ENCODE assay signal across 8 cellular contexts in the genomic region with DNA sequence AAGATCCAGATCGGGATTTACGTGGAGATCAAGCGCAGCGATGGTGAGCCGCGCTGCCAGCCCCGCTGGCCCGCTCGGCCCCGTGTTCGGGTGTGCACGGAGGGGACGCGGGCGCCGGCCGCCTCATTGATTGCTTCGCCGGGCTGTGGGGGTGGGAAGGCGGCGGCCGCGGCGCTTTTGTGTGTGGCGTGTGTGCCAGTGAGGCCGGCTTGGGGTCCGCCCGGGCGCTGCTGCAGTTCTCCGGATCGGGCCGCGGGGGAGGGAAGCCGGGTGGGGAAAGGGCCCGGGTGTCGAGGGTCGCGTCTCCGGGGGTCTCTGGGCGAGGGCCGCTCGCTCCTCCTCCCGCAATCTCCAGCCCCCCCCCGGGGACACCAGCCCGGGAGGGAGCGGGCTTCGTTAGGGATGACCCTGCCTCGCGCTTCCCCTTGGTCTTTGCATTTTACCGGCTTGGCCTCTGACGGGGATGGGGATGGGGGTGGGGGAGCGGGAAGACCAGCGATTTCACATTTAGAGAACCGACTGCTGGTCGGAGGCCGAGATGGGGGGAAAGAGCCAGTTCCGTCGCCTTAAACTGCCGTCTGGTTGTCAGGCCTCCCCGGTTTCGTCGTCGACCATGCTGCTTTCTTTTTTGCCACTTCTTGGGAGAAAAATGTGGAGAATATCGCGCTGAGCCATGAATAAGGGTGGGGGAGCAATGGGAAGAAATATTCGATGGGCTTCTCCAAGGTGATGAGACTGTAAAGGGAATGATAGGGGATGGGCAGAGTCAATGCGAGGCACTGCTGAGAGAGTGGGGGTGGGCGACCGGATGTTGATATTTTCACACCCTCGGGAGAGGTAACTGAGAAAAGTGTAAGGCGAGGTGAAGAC. TPM values are rescaled to one million over a fixed set of nuclear protein-coding genes. Genes with fewer than 3 reads are reported as not detected.
DNase-seq lines count a peak whose midpoint lies in the region; ATAC-seq, FAIRE-seq and TF ChIP-seq lines count a peak whose summit lies in the region.

No MANE protein-coding gene starts in this region.

- H4K20me1 ChIP-seq in DND-41 (ENCODE audit: insufficient read depth, low read length): peaks cover 41% of the 10 kb centered on the region

- DNase-seq in DND-41 (peak; percentile 71), T-helper 9 cell (peak; percentile 41), body of pancreas (peak; percentile 29 to 41 (median 34)), small intestine (peak; percentile 40), NCI-H1105 (lab: John Stamatoyannopoulos, UW) (no peak)

- peaks cover 60% of the 10 kb centered on the region for H3K79me2 ChIP-seq in DND-41 (ENCODE audit: insufficient read depth, low read length)

- WGBS in body of pancreas, 2 donors: 0 to 1% methylated on average over 34 to 68 of the region's 71 CpGs
- 0 to 1% (median 0%) methylated on average over 60 to 71 of the region's 71 CpGs for WGBS in small intestine, 3 donors

- TF ChIP-seq POLR2A in body of pancreas (IDR thresholded peaks at IDR 0.05): no peak

- H3K36me3 ChIP-seq in DND-41 (ENCODE audit: insufficient read depth, low read length) (peaks cover 18% of the 10 kb centered on the region), HUES6 (ENCODE audit: control insufficient read depth, insufficient read depth, low read length) (peaks cover 4% of the 10 kb centered on the region; the same call in 1 of the 2 replicates), body of pancreas (replicated peaks in 1 of 2; ENCODE audit: insufficient read depth in 1 of 2, low read depth in 2 of 2) (no peaks in the 10 kb centered on the region), iPS-20b (ENCODE audit: insufficient read depth, low read depth, low read length) (peaks cover 15% of the 10 kb centered on the region; the same call in 1 of the 2 replicates), small intestine (ENCODE audit: control insufficient read depth in 2 of 2, insufficient read depth in 2 of 2, low read length in 2 of 2) (no peaks in the 10 kb centered on the region)

- H3K27me3 ChIP-seq in DND-41 (ENCODE audit: insufficient read depth, low read length, poor library complexity) (no peaks in the 10 kb centered on the region), HUES6 (ENCODE audit: control insufficient read depth, insufficient read depth, low read length) (no peaks in the 10 kb centered on the region), body of pancreas (no peaks in the 10 kb centered on the region), iPS-20b (ENCODE audit: insufficient read depth, low read length) (no peaks in the 10 kb centered on the region), small intestine (ENCODE audit: control insufficient read depth in 2 of 2, insufficient read depth in 2 of 2, low read length in 2 of 2) (no peaks in the 10 kb centered on the region)

- FAIRE-seq in small intestine (lab: Jason Lieb, UNC): no peak

- TF ChIP-seq CTCF in DND-41 (IDR thresholded peaks at IDR 0.05; ENCODE audit: borderline replicate concordance, extremely low read depth, low read length, poor library complexity, severe bottlenecking): no peak
- TF ChIP-seq CTCF in body of pancreas (IDR thresholded peaks at IDR 0.05): no peak

- peak overlapping the region; percentile 78 for H3K27ac ChIP-seq in DND-41 (ENCODE audit: low read length)
- H3K27ac ChIP-seq in HUES6 (ENCODE audit: low read depth, low read length): peak overlapping the region; percentile 87; the same call in 1 of the 2 replicates
- peak overlapping the region; percentile 74 to 92 (median 89) for H3K27ac ChIP-seq in body of pancreas
- H3K27ac ChIP-seq in iPS-20b (ENCODE audit: low read length): peak overlapping the region; percentile 88
- peak overlapping the region; percentile 90 to 92 for H3K27ac ChIP-seq in small intestine (ENCODE audit: low read depth in 1 of 2, low read length in 1 of 2)

- intact Hi-C loops in body of pancreas (cut with DNase I): no loop called here

- H3K9me3 ChIP-seq in DND-41 (ENCODE audit: insufficient read depth, low read length, severe bottlenecking): no peaks in the 10 kb centered on the region
- H3K9me3 ChIP-seq in HUES6 (ENCODE audit: control insufficient read depth, insufficient read depth, low read depth, low read length): no peaks in the 10 kb centered on the region
- no peaks in the 10 kb centered on the region for H3K9me3 ChIP-seq in body of pancreas
- H3K9me3 ChIP-seq in iPS-20b (ENCODE audit: insufficient read depth, low read depth, low read length): no peaks in the 10 kb centered on the region
- no peaks in the 10 kb centered on the region for H3K9me3 ChIP-seq in small intestine (ENCODE audit: control insufficient read depth, low read depth)

- peak overlapping the region; percentile 94 for H3K9ac ChIP-seq in DND-41 (ENCODE audit: low read depth, low read length)
- peak overlapping the region; percentile 82 for H3K9ac ChIP-seq in HUES6 (ENCODE audit: low read length)
- H3K9ac ChIP-seq in iPS-20b (ENCODE audit: low read depth, low read length): peak overlapping the region; percentile 88

- peak overlapping the region; percentile 80 for H3K4me2 ChIP-seq in DND-41 (ENCODE audit: insufficient read depth, low read length)

- H3K4me1 ChIP-seq in DND-41 (ENCODE audit: insufficient read depth, low read length) (peaks cover 40% of the 10 kb centered on the region), HUES6 (ENCODE audit: control insufficient read depth, insufficient read depth, low read length) (peaks cover 22% of the 10 kb centered on the region), body of pancreas (peaks cover 40% of the 10 kb centered on the region), iPS-20b (ENCODE audit: insufficient read depth, low read length) (no peaks in the 10 kb centered on the region; the same call in 1 of the 2 replicates), small intestine (ENCODE audit: control insufficient read depth in 2 of 2, insufficient read depth in 1 of 2, low read depth in 1 of 2, low read length in 1 of 2) (peaks cover 0 to 4% of the 10 kb centered on the region in 2 donors)

- ATAC-seq in DND-41 (ENCODE audit: insufficient read depth, low read depth) (peak; percentile 25), GM21423 (IDR thresholded peaks at IDR 0.05; ENCODE audit: unreplicated experiment) (peak; percentile 16), body of pancreas (peak; percentile 41)

- peak overlapping the region; percentile 84 for H2AFZ ChIP-seq in DND-41 (ENCODE audit: low read depth, low read length)

- H3K4me3 ChIP-seq in DND-41 (ENCODE audit: low read depth in 1 of 2, low read length in 2 of 2): peak overlapping the region; percentile 92 to 95
- H3K4me3 ChIP-seq in HUES6 (ENCODE audit: low read depth, low read length): peak overlapping the region; percentile 87
- H3K4me3 ChIP-seq in body of pancreas: peak overlapping the region; percentile 97 to 99
- peak overlapping the region; percentile 98 for H3K4me3 ChIP-seq in iPS-20b (ENCODE audit: low read length)
- peak overlapping the region; percentile 81 to 92 for H3K4me3 ChIP-seq in small intestine (ENCODE audit: low read depth in 1 of 2, low read length in 2 of 2)

RNA-seq across cellular contexts. Expression of gene KIF2A, which starts 0.7 kb away (rescaled TPM):
- total RNA-seq in body of pancreas: 10 to 100 TPM; 16.2 to 19.7 TPM
- 10 to 100 TPM; 10.8 to 13.7 (median 12.1) TPM for polyA plus RNA-seq in small intestine
